Comparison of ENCODE assay signal across 9 cellular contexts in genomic region chrX:48383239-48383638, GRCh38. TPM values are rescaled to one million over a fixed set of nuclear protein-coding genes. Genes with fewer than 3 reads are reported as not detected.
"Had no signal": no experiment of that assay in that cellular context is flagged by ENCODE, and none has a peak within 500 bp of the region (broad histone marks: within the 10 kb centered on the region; RNA-seq: fewer than 3 reads in every experiment).

SSX4 (plus strand) TSS chrX:48383539; CDS start chrX:48384054, 515 bp downstream.

RNA-seq across cellular contexts. Expression of gene SSX4, which starts in this region (rescaled TPM):
- total RNA-seq: OCI-LY7, PC-3, PC-9, Peyer's patch, Right ventricle myocardium inferior, Right ventricle myocardium superior, SJCRH30, T-cell had no signal
- polyA plus RNA-seq: SK-N-SH had no signal
